In the genomic region with DNA sequence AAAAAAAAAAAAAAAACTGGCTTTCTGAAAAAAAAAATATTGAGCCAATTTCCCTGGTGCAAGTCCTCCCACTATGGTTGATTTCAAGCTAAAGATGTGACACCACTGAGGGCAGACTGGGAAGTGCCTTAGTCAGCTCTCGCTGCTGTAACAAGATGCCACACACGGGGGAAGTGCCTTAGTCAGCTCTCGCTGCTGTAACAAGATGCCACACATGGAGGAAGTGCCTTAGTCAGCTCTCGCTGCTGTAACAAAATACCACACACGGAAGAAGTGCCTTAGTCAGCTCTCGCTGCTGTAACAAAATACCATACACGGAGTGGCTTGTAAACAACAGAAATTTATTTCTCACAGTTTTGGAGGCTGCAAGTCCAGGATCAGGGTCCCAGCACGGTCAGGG, we compare ENCODE assay signal across 18 cellular contexts. TPM values are rescaled to one million over a fixed set of nuclear protein-coding genes. Genes with fewer than 3 reads are reported as not detected.
DNase-seq lines count a peak whose midpoint lies in the region; ATAC-seq, FAIRE-seq and TF ChIP-seq lines count a peak whose summit lies in the region.
"Had no signal": no experiment of that assay in that cellular context is flagged by ENCODE, and none has a peak within 500 bp of the region (broad histone marks: within the 10 kb centered on the region; RNA-seq: fewer than 3 reads in every experiment).

No MANE protein-coding gene starts in this region.

- H3K27ac ChIP-seq in K562 (ENCODE audit: extremely low read depth, low read depth, low read length) = no peak overlapping the region
- no peak overlapping the region for H3K27ac ChIP-seq in uterus
- H3K27ac ChIP-seq: A549, C4-2B had no signal

- DNase-seq in Daoy (ENCODE audit: low read depth) (peak; percentile 56), ELR (ENCODE audit: low read depth) (peak; percentile 24), HTR-8/SVneo (ENCODE audit: insufficient read length, low spot score) (no peak), K562 (ENCODE audit: extremely low read depth in 1 of 4, low spot score in 3 of 4) (no peak), uterus (no peak)
- DNase-seq: BE2C; CD4-positive, alpha-beta memory T cell; COR-L47; DMS153; HCEC 1CT had no signal

- CTCF ChIA-PET in K562 (lab: Yijun Ruan, JAX; ENCODE audit: low intra/inter-chr PET ratio) = no interaction called here

- no peak for ATAC-seq in K562
- no peak for ATAC-seq in GM18870 (IDR thresholded peaks at IDR 0.05; ENCODE audit: unreplicated experiment)
- ATAC-seq in GM21529 (IDR thresholded peaks at IDR 0.05; ENCODE audit: unreplicated experiment) = no peak
- ATAC-seq: A549 had no signal

- intact Hi-C loops in K562 (cut with micrococcal nuclease) = no loop called here
- intact Hi-C loops in uterus (cut with DNase I; ENCODE audit: low total_unique reads) = no loop called here

- no peak overlapping the region for H3K4me2 ChIP-seq in K562 (ENCODE audit: insufficient read depth, low read length)
- H3K4me2 ChIP-seq: A549 had no signal

- no peak overlapping the region for H3K4me3 ChIP-seq in K562
- no peak overlapping the region for H3K4me3 ChIP-seq in uterus
- H3K4me3 ChIP-seq: A549 had no signal

- no peaks in the 10 kb centered on the region for H3K79me2 ChIP-seq in K562 (ENCODE audit: control insufficient read depth, insufficient read depth, low read length)

- no peaks in the 10 kb centered on the region for H4K20me1 ChIP-seq in K562 (replicated peaks; ENCODE audit: control insufficient read depth, insufficient read depth, low read length)

- no TSS peak for BruUV-seq in K562 (replicated peaks; lab: Mats Ljungman, UMichigan)

- peak; percentile 31 for FAIRE-seq in HTR-8/SVneo (lab: Jason Lieb, UNC)
- no peak for FAIRE-seq in K562 (lab: Jason Lieb, UNC)
- FAIRE-seq: A549, D721Med, GM12892, GM19239 had no signal

- no peaks in the 10 kb centered on the region for H3K9me1 ChIP-seq in K562 (ENCODE audit: control insufficient read depth, insufficient read depth, low read length)

- in situ Hi-C loops in K562 (cut with MboI) = no loop called here

- POLR2A ChIA-PET in K562 (lab: Yijun Ruan, JAX) = no interaction called here

- H3K27me3 ChIP-seq in K562 (ENCODE audit: control insufficient read depth in 2 of 2, insufficient read depth in 2 of 2, low read length in 2 of 2) (no peaks in the 10 kb centered on the region), uterus (peaks cover 0 to 20% of the 10 kb centered on the region in 2 donors)

- H3K36me3 ChIP-seq in K562 (ENCODE audit: control insufficient read depth, insufficient read depth, low read length) (peaks cover 20% of the 10 kb centered on the region; the same call in 1 of the 3 replicates), uterus (no peaks in the 10 kb centered on the region)
- H3K36me3 ChIP-seq: BE2C had no signal

- TF ChIP-seq EP300 in K562 (IDR thresholded peaks at IDR 0.05; ENCODE audit: low read length) = no peak

- no peak for TF ChIP-seq CTCF in K562 (IDR thresholded peaks at IDR 0.05 in 2 of 3, conservative IDR thresholded peaks at IDR 0.05 in 1 of 3; ENCODE audit: insufficient read depth in 2 of 3, low read depth in 1 of 3, low read length in 3 of 3)
- no peak for TF ChIP-seq CTCF in uterus (IDR thresholded peaks at IDR 0.05)

- H3K4me1 ChIP-seq in K562 (replicated peaks in 1 of 2; ENCODE audit: control insufficient read depth in 2 of 2, insufficient read depth in 2 of 2, low read length in 2 of 2) (no peaks in the 10 kb centered on the region; a peak in 1 of 5 replicates), uterus (peaks cover 0 to 4% of the 10 kb centered on the region in 2 donors)
- H3K4me1 ChIP-seq: A549, BE2C had no signal

- no peak overlapping the region for H2AFZ ChIP-seq in K562 (ENCODE audit: low read depth, low read length)

- TF ChIP-seq POLR2A in K562 (conservative IDR thresholded peaks at IDR 0.05) (no peak), uterus (IDR thresholded peaks at IDR 0.05) (no peak)

- TF ChIP-seq RAD21 in K562 (CRISPR knock-in tag; conservative IDR thresholded peaks at IDR 0.05 in 1 of 2, IDR thresholded peaks at IDR 0.05 in 1 of 2) = no peak

- 67% methylated on average over 8 of the region's 8 CpGs for WGBS in K562 (ENCODE audit: insufficient coverage, low coverage, missing lambda C conversion rate)

- no peak overlapping the region for H3K9ac ChIP-seq in K562 (ENCODE audit: insufficient read depth in 1 of 2, low read depth in 2 of 2, low read length in 2 of 2)

- no peaks in the 10 kb centered on the region for H3K9me3 ChIP-seq in K562 (replicated peaks; ENCODE audit: control insufficient read depth, insufficient read depth, low read depth, low read length)
- H3K9me3 ChIP-seq in uterus = no peaks in the 10 kb centered on the region
- H3K9me3 ChIP-seq: A549, BE2C had no signal

TF ChIP-seq in K562, 482 proteins besides CTCF, POLR2A, EP300 and RAD21:
- peak; percentile 38 to 57; a peak in 3 of 4 replicates for TF ChIP-seq TRIM24 (IDR thresholded peaks at IDR 0.05)
- TF ChIP-seq, protein P1, sequence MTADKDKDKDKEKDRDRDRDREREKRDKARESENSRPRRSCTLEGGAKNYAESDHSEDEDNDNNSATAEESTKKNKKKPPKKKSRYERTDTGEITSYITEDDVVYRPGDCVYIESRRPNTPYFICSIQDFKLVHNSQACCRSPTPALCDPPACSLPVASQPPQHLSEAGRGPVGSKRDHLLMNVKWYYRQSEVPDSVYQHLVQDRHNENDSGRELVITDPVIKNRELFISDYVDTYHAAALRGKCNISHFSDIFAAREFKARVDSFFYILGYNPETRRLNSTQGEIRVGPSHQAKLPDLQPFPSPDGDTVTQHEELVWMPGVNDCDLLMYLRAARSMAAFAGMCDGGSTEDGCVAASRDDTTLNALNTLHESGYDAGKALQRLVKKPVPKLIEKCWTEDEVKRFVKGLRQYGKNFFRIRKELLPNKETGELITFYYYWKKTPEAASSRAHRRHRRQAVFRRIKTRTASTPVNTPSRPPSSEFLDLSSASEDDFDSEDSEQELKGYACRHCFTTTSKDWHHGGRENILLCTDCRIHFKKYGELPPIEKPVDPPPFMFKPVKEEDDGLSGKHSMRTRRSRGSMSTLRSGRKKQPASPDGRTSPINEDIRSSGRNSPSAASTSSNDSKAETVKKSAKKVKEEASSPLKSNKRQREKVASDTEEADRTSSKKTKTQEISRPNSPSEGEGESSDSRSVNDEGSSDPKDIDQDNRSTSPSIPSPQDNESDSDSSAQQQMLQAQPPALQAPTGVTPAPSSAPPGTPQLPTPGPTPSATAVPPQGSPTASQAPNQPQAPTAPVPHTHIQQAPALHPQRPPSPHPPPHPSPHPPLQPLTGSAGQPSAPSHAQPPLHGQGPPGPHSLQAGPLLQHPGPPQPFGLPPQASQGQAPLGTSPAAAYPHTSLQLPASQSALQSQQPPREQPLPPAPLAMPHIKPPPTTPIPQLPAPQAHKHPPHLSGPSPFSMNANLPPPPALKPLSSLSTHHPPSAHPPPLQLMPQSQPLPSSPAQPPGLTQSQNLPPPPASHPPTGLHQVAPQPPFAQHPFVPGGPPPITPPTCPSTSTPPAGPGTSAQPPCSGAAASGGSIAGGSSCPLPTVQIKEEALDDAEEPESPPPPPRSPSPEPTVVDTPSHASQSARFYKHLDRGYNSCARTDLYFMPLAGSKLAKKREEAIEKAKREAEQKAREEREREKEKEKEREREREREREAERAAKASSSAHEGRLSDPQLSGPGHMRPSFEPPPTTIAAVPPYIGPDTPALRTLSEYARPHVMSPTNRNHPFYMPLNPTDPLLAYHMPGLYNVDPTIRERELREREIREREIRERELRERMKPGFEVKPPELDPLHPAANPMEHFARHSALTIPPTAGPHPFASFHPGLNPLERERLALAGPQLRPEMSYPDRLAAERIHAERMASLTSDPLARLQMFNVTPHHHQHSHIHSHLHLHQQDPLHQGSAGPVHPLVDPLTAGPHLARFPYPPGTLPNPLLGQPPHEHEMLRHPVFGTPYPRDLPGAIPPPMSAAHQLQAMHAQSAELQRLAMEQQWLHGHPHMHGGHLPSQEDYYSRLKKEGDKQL (CRISPR knock-in tag; IDR thresholded peaks at IDR 0.05; ENCODE audit: borderline replicate concordance) = no peak
- peak; percentile 98 for TF ChIP-seq ZNF12 (CRISPR knock-in tag; IDR thresholded peaks at IDR 0.05)
- TF ChIP-seq SPI1 (IDR thresholded peaks at IDR 0.05; ENCODE audit: borderline replicate concordance, low read depth, low read length) = 0 out of 2 replicates have a peak, but pooled peaks have one; percentile 8
- TF ChIP-seq TRIM28 (IDR thresholded peaks at IDR 0.05) = peak; percentile 56; the same call in 1 of the 2 replicates
TF ChIP-seq in K562: peak in this region for 4.

RNA-seq across cellular contexts. Expression of gene BTNL9, which starts 23.4 kb away (rescaled TPM):
- 1.6 and 2.5 TPM in 2 replicates for total RNA-seq in Daoy (2014; rRNA removed; shearing (Covaris generic))
- total RNA-seq in K562 (2011; cell fraction: chromatin; rRNA removed; ENCODE audit: low replicate concordance) = 237 and 332 TPM in 2 replicates
- 194 and 284 TPM in 2 replicates for total RNA-seq in K562 (2011; cell fraction: nucleolus; rRNA removed)
- 242 and 248 TPM in 2 replicates for total RNA-seq in K562 (2011; cell fraction: nucleoplasm; rRNA removed)
- total RNA-seq in K562 (2014; rRNA removed) (39.4 and 46.8 TPM in 2 replicates), K562 (2014; rRNA removed; fragmentation: Illumina TruSeq; extraction: Trizol) (17.1 and 18.5 TPM in 2 replicates), K562 (2015; rRNA removed; fragmentation: Illumina TruSeq; extraction: Trizol) (29.4 and 29.6 TPM in 2 replicates), K562 (2021) (42.7 and 50.7 TPM in 2 replicates), uterus (10 to 100 TPM in 3 of 4 donors, 1 to 10 TPM in 1; 9.0 to 36.9 (median 18.9) TPM)
- polyA plus RNA-seq in K562 (2011; rRNA removed) (18.9 and 25.6 TPM in 2 replicates), K562 (2014; fragmentation: Illumina TruSeq; extraction: Trizol) (32.7 and 35.3 TPM in 2 replicates), K562 (2014; fragmentation: Nextera tagmentation; extraction: Ambion mirVana) (1 to 10 TPM; 3.7 to 3.9 TPM), K562 (2014; rRNA removed) (86.7 and 88.7 TPM in 2 replicates)
- 13.6 and 19.3 TPM in 2 replicates for polyA plus RNA-seq in K562 (2011; cell fraction: cytosol; rRNA removed)
- polyA plus RNA-seq in K562 (2011; cell fraction: nucleus; rRNA removed) = 99.2 and 210 TPM in 2 replicates
- polyA plus RNA-seq in K562 (2012) = 62.1 and 65.7 TPM in 2 replicates
- 6.0 and 15.6 TPM in 2 replicates for polyA minus RNA-seq in K562 (2011; rRNA and poly(A)+ RNA removed)
- 7.2 and 20.7 TPM in 2 replicates for polyA minus RNA-seq in K562 (2011; cell fraction: cytosol; rRNA and poly(A)+ RNA removed)
- polyA minus RNA-seq in K562 (2011; cell fraction: nucleus; rRNA and poly(A)+ RNA removed) = 54.0 and 85.9 TPM in 2 replicates
- total RNA-seq: CD4-positive, alpha-beta memory T cell had no signal
- polyA plus RNA-seq: AG04450; CD4-positive, alpha-beta memory T cell had no signal

Comparison
In these comparisons a context has a peak if more than half of its experiments do, and no peak if none do; other contexts are left out.
1. DNase-seq: peak in Daoy (single experiment) and ELR (single experiment); none in HTR-8/SVneo (single experiment), K562 (0 of 4) and uterus (0 of 2).